Comparison of ENCODE assay signal across 8 cellular contexts in genomic region chr9:125744616-125745387, GRCh38. TPM values are rescaled to one million over a fixed set of nuclear protein-coding genes. Genes with fewer than 3 reads are reported as not detected.
DNase-seq lines count a peak whose midpoint lies in the region; ATAC-seq, FAIRE-seq and TF ChIP-seq lines count a peak whose summit lies in the region.

No MANE protein-coding gene starts in this region.

- H2AFZ ChIP-seq in IMR-90 (replicated peaks; ENCODE audit: low read length, poor library complexity) = no peak overlapping the region

- no peak overlapping the region for H4K5ac ChIP-seq in IMR-90 (ENCODE audit: low read depth, low read length)

- CTCF ChIA-PET in IMR-90 (lab: Yijun Ruan, JAX) = interaction anchor here (0.8 kb wide), 2 partner anchors 11 to 1139 kb away, joined by 3 read pairs; no protein-coding TSS in a partner anchor

- H3K27me3 Mint-ChIP-seq in CD4-positive, CD25-positive, alpha-beta regulatory T cell = peaks cover 26% of the 10 kb centered on the region
- peaks cover 3 to 6% of the 10 kb centered on the region in 2 donors for H3K27me3 Mint-ChIP-seq in natural killer cell treated with Interleukin-12 subunit alpha and Interleukin-12 subunit beta and Interleukin-15 and Interleukin-18, amount 100 ng/mL, for 72 hours

- no peak for TF ChIP-seq CTCF in IMR-90 (conservative IDR thresholded peaks at IDR 0.05; ENCODE audit: low read depth, low read length)
- TF ChIP-seq CTCF in astrocyte of the spinal cord (IDR thresholded peaks at IDR 0.05; ENCODE audit: low read depth, low read length) = no peak
- TF ChIP-seq CTCF in prostate gland (IDR thresholded peaks at IDR 0.05) = no peak

- H3K4ac ChIP-seq in IMR-90 (ENCODE audit: low read depth, low read length) = peak overlapping the region; percentile 31; the same call in 1 of the 2 replicates

- intact Hi-C loops in IMR-90 (cut with micrococcal nuclease) = loop anchor here (5.0 to 10.0 kb wide), 4 partner anchors 142 to 750 kb away; no protein-coding TSS in a partner anchor
- intact Hi-C loops in prostate gland (cut with DNase I) = loop anchor here (5.0 to 10.0 kb wide), 4 partner anchors 77 to 340 kb away; no protein-coding TSS in a partner anchor

- dilution Hi-C loops in IMR-90 (cut with HindIII; ENCODE audit: low sequenced_read_pairs, unreplicated experiment) = no loop called here

- in situ Hi-C loops in IMR-90 (cut with MboI; ENCODE audit: low sequenced_read_pairs) (no loop called here), astrocyte of the spinal cord (cut with HindIII; ENCODE audit: low sequenced_read_pairs) (no loop called here)

- peaks cover 7 to 28% of the 10 kb centered on the region in 2 experiments; a peak in 2 of 4 replicates for H3K79me1 ChIP-seq in IMR-90 (ENCODE audit: low read depth in 1 of 2, low read length in 2 of 2)

- H3K23ac ChIP-seq in IMR-90 (ENCODE audit: low read depth, low read length) = peak overlapping the region; percentile 74

- peak overlapping the region; percentile 94 to 99 (median 96) for H3K4me3 Mint-ChIP-seq in CD4-positive, CD25-positive, alpha-beta regulatory T cell
- H3K4me3 Mint-ChIP-seq in natural killer cell treated with Interleukin-12 subunit alpha and Interleukin-12 subunit beta and Interleukin-15 and Interleukin-18, amount 100 ng/mL, for 72 hours = peak overlapping the region; percentile 90

- peaks cover 3% of the 10 kb centered on the region; the same call in 1 of the 2 replicates for H4K20me1 ChIP-seq in IMR-90 (ENCODE audit: insufficient read depth, low read length)

- H3K14ac ChIP-seq in IMR-90 (replicated peaks; ENCODE audit: low read depth, low read length) = peak overlapping the region; percentile 48

- no peaks in the 10 kb centered on the region for H3K36me3 ChIP-seq in CD4-positive, CD25-positive, alpha-beta regulatory T cell (ENCODE audit: control insufficient read depth, insufficient read depth, low read length)
- H3K36me3 ChIP-seq in IMR-90 (ENCODE audit: control insufficient read depth, insufficient read depth, low read length) (no peaks in the 10 kb centered on the region), prostate gland (no peaks in the 10 kb centered on the region), small intestine (ENCODE audit: control insufficient read depth in 2 of 2, insufficient read depth in 2 of 2, low read length in 2 of 2) (no peaks in the 10 kb centered on the region)

- H2BK20ac ChIP-seq in IMR-90 (ENCODE audit: low read depth, low read length) = peak overlapping the region; percentile 77; the same call in 1 of the 2 replicates

- H2BK5ac ChIP-seq in IMR-90 (ENCODE audit: low read depth, low read length, poor library complexity, severe bottlenecking) = peak overlapping the region; percentile 29

- no peaks in the 10 kb centered on the region for H3K36me3 Mint-ChIP-seq in CD4-positive, CD25-positive, alpha-beta regulatory T cell
- no peaks in the 10 kb centered on the region for H3K36me3 Mint-ChIP-seq in natural killer cell treated with Interleukin-12 subunit alpha and Interleukin-12 subunit beta and Interleukin-15 and Interleukin-18, amount 100 ng/mL, for 72 hours

- POLR2A ChIA-PET in IMR-90 (lab: Charles Lee; ENCODE audit: unreplicated experiment) = no interaction called here

- peak overlapping the region; percentile 39 for H2BK120ac ChIP-seq in IMR-90 (ENCODE audit: low read depth, low read length)

- H2AK5ac ChIP-seq in IMR-90 (ENCODE audit: low read depth, low read length) = 0 out of 2 replicates have a peak overlapping the region, but pooled peaks have one; percentile 18

- WGBS in IMR-90 (ENCODE audit: extremely low coverage in 2 of 2, insufficient read length in 1 of 2), 2 experiments = no CpG with 5 or more reads among the region's 7 CpGs
- WGBS in prostate gland = 69% methylated on average over 7 of the region's 7 CpGs
- WGBS in small intestine, 3 donors = 75 to 79% (median 76%) methylated on average over 7 of the region's 7 CpGs

- no TSS peak for BruUV-seq in IMR-90 (replicated peaks; lab: Mats Ljungman, UMichigan)

- H4K8ac ChIP-seq in IMR-90 (ENCODE audit: low read depth in 2 of 2, low read length in 2 of 2) = peak overlapping the region in 1 of 2 experiments; percentile 22; a peak in 1 of 4 replicates

- H2AK9ac ChIP-seq in IMR-90 (replicated peaks; ENCODE audit: low read depth, low read length, poor library complexity) = no peak overlapping the region

- no peak overlapping the region for H3K18ac ChIP-seq in IMR-90 (ENCODE audit: low read depth, low read length)

- 0 out of 2 replicates have a peak overlapping the region, but pooled peaks have one; percentile 23 for H3K56ac ChIP-seq in IMR-90 (ENCODE audit: extremely low read depth, insufficient read depth, low read length)

- no peaks in the 10 kb centered on the region for H3K9me3 ChIP-seq in CD4-positive, CD25-positive, alpha-beta regulatory T cell (ENCODE audit: control insufficient read depth in 2 of 2, low read length in 2 of 2)
- H3K9me3 ChIP-seq in IMR-90 (ENCODE audit: control insufficient read depth, insufficient read depth, low read length) = no peaks in the 10 kb centered on the region
- H3K9me3 ChIP-seq in prostate gland = no peaks in the 10 kb centered on the region
- no peaks in the 10 kb centered on the region for H3K9me3 ChIP-seq in small intestine (ENCODE audit: control insufficient read depth, low read depth)

- H3K4me1 Mint-ChIP-seq in CD4-positive, CD25-positive, alpha-beta regulatory T cell = peaks cover 8 to 27% (median 16%) of the 10 kb centered on the region in 4 donors
- H3K4me1 Mint-ChIP-seq in natural killer cell treated with Interleukin-12 subunit alpha and Interleukin-12 subunit beta and Interleukin-15 and Interleukin-18, amount 100 ng/mL, for 72 hours (ENCODE audit: low read depth in 2 of 2) = peaks cover 20 to 22% of the 10 kb centered on the region in 2 donors

- 0 out of 2 replicates have a peak, but pooled peaks have one; percentile 10 for TF ChIP-seq RAD21 in IMR-90 (IDR thresholded peaks at IDR 0.05; ENCODE audit: low read length)

- peaks cover 0 to 2% (median 0%) of the 10 kb centered on the region in 7 donors for H3K9me3 Mint-ChIP-seq in CD4-positive, CD25-positive, alpha-beta regulatory T cell
- no peaks in the 10 kb centered on the region for H3K9me3 Mint-ChIP-seq in natural killer cell treated with Interleukin-12 subunit alpha and Interleukin-12 subunit beta and Interleukin-15 and Interleukin-18, amount 100 ng/mL, for 72 hours

- H3K27ac Mint-ChIP-seq in CD4-positive, CD25-positive, alpha-beta regulatory T cell = no peak overlapping the region
- no peak overlapping the region for H3K27ac Mint-ChIP-seq in natural killer cell treated with Interleukin-12 subunit alpha and Interleukin-12 subunit beta and Interleukin-15 and Interleukin-18, amount 100 ng/mL, for 72 hours

- no peaks in the 10 kb centered on the region for H3K27me3 ChIP-seq in CD4-positive, CD25-positive, alpha-beta regulatory T cell (ENCODE audit: control insufficient read depth, insufficient read depth, low read length)
- H3K27me3 ChIP-seq in IMR-90 (ENCODE audit: control insufficient read depth, insufficient read depth, low read length) (no peaks in the 10 kb centered on the region), prostate gland (replicated peaks; ENCODE audit: insufficient read depth) (no peaks in the 10 kb centered on the region), small intestine (ENCODE audit: control insufficient read depth in 2 of 2, insufficient read depth in 2 of 2, low read length in 2 of 2) (no peaks in the 10 kb centered on the region)

- TF ChIP-seq POLR2A in IMR-90 (IDR thresholded peaks at IDR 0.05; ENCODE audit: low read depth, low read length) (no peak), prostate gland (IDR thresholded peaks at IDR 0.05) (no peak)

- peak overlapping the region; percentile 9; the same call in 1 of the 2 replicates for H4K91ac ChIP-seq in IMR-90 (ENCODE audit: insufficient read depth, low read depth, low read length)

- H3K4me2 ChIP-seq in IMR-90 (ENCODE audit: low read depth, low read length) = peak overlapping the region; percentile 23; the same call in 1 of the 2 replicates

- DNase-seq in CD4-positive, CD25-positive, alpha-beta regulatory T cell = no peak
- DNase-seq in IMR-90 = peak; percentile 79
- DNase-seq in astrocyte of the spinal cord (ENCODE audit: low read depth, low spot score) = peak; percentile 71
- DNase-seq in natural killer cell treated with Interleukin-12 subunit alpha and Interleukin-12 subunit beta and Interleukin-15 and Interleukin-18, amount 100 ng/mL, for 72 hours (ENCODE audit: low spot score) = no peak
- no peak for DNase-seq in prostate gland (ENCODE audit: low spot score)
- no peak for DNase-seq in small intestine

- H3K27ac ChIP-seq in CD4-positive, CD25-positive, alpha-beta regulatory T cell (ENCODE audit: insufficient read depth, low read length, poor library complexity, severe bottlenecking) = no peak overlapping the region
- H3K27ac ChIP-seq in IMR-90 (ENCODE audit: insufficient read depth, low read length) (no peak overlapping the region), prostate gland (no peak overlapping the region), small intestine (ENCODE audit: low read depth in 1 of 2, low read length in 1 of 2) (no peak overlapping the region)

- no peak overlapping the region for H3K9ac ChIP-seq in IMR-90 (ENCODE audit: low read depth, low read length)

- H3K4me3 ChIP-seq in CD4-positive, CD25-positive, alpha-beta regulatory T cell (ENCODE audit: low read depth, low read length) = no peak overlapping the region
- H3K4me3 ChIP-seq in IMR-90 (ENCODE audit: insufficient read depth, low read depth, low read length) (no peak overlapping the region), astrocyte of the spinal cord (ENCODE audit: low read depth, low read length) (no peak overlapping the region), prostate gland (no peak overlapping the region), small intestine (ENCODE audit: low read depth in 1 of 2, low read length in 2 of 2) (no peak overlapping the region)

- ATAC-seq in CD4-positive, CD25-positive, alpha-beta regulatory T cell (ENCODE audit: low read depth in 2 of 2) = no peak
- no peak for ATAC-seq in IMR-90 (ENCODE audit: low read depth)
- no peak for ATAC-seq in natural killer cell treated with Interleukin-12 subunit alpha and Interleukin-12 subunit beta and Interleukin-15 and Interleukin-18, amount 100 ng/mL, for 72 hours
- no peak for ATAC-seq in HG03457 (IDR thresholded peaks at IDR 0.05; ENCODE audit: unreplicated experiment)
- ATAC-seq in HG03039 (IDR thresholded peaks at IDR 0.05; ENCODE audit: unreplicated experiment) = no peak

- peaks cover 18% of the 10 kb centered on the region for H3K4me1 ChIP-seq in CD4-positive, CD25-positive, alpha-beta regulatory T cell (ENCODE audit: control insufficient read depth, insufficient read depth, low read length, poor library complexity, severe bottlenecking)
- H3K4me1 ChIP-seq in IMR-90 (ENCODE audit: control insufficient read depth, insufficient read depth, low read length) = peaks cover 6% of the 10 kb centered on the region
- no peaks in the 10 kb centered on the region for H3K4me1 ChIP-seq in prostate gland (replicated peaks)
- peaks cover 3 to 6% of the 10 kb centered on the region in 2 donors for H3K4me1 ChIP-seq in small intestine (ENCODE audit: control insufficient read depth in 2 of 2, insufficient read depth in 1 of 2, low read depth in 1 of 2, low read length in 1 of 2)

- peaks cover 4% of the 10 kb centered on the region for H3K9me1 ChIP-seq in IMR-90 (ENCODE audit: insufficient read depth, low read length)

- H2BK15ac ChIP-seq in IMR-90 (ENCODE audit: low read depth, low read length) = peak overlapping the region; percentile 98; the same call in 1 of the 3 replicates

- FAIRE-seq in small intestine (lab: Jason Lieb, UNC) = no peak

RNA-seq across cellular contexts. Expression of gene PBX3, which starts 2.4 kb away (rescaled TPM):
- total RNA-seq in CD4-positive, CD25-positive, alpha-beta regulatory T cell = 18.3 TPM
- polyA plus RNA-seq in CD4-positive, CD25-positive, alpha-beta regulatory T cell = 1 to 10 TPM; 3.7 to 7.7 (median 4.5) TPM
- total RNA-seq in IMR-90 (2012; rRNA removed) = 15.6 and 16.4 TPM in 2 replicates
- 12.0 and 13.1 TPM in 2 replicates for polyA plus RNA-seq in IMR-90 (2012; rRNA removed)
- polyA plus RNA-seq in IMR-90 (2012; cell fraction: cytosol; rRNA removed) = 3.5 and 6.0 TPM in 2 replicates
- polyA plus RNA-seq in IMR-90 (2012; cell fraction: nucleus; rRNA removed; ENCODE audit: low replicate concordance) = 8.6 and 46.5 TPM in 2 replicates
- total RNA-seq in natural killer cell treated with Interleukin-12 subunit alpha and Interleukin-12 subunit beta and Interleukin-15 and Interleukin-18, amount 100 ng/mL, for 72 hours = 10 to 100 TPM; 21.4 to 40.2 TPM
- 10 to 100 TPM; 48.5 to 77.6 TPM for total RNA-seq in prostate gland
- polyA plus RNA-seq in small intestine = 1 to 10 TPM; 2.5 to 8.7 (median 4.1) TPM

RNA-seq across cellular contexts. Expression of gene MAPKAP1, which starts 37.8 kb away (rescaled TPM):
- 49.7 TPM for total RNA-seq in CD4-positive, CD25-positive, alpha-beta regulatory T cell
- polyA plus RNA-seq in CD4-positive, CD25-positive, alpha-beta regulatory T cell = 10 to 100 TPM; 40.8 to 53.2 (median 46.6) TPM
- total RNA-seq in IMR-90 (2012; rRNA removed) = 122 and 158 TPM in 2 replicates
- polyA plus RNA-seq in IMR-90 (2012; rRNA removed) = 75.0 and 87.2 TPM in 2 replicates
- 57.5 and 86.3 TPM in 2 replicates for polyA plus RNA-seq in IMR-90 (2012; cell fraction: cytosol; rRNA removed)
- polyA plus RNA-seq in IMR-90 (2012; cell fraction: nucleus; rRNA removed; ENCODE audit: low replicate concordance) = 53.4 and 70.8 TPM in 2 replicates
- total RNA-seq in natural killer cell treated with Interleukin-12 subunit alpha and Interleukin-12 subunit beta and Interleukin-15 and Interleukin-18, amount 100 ng/mL, for 72 hours = 100 to 1,000 TPM in 1 of 2 donors, 10 to 100 TPM in 1; 83.7 to 115 TPM
- total RNA-seq in prostate gland = 10 to 100 TPM; 62.4 to 91.2 TPM
- 10 to 100 TPM; 38.4 to 57.4 (median 45.0) TPM for polyA plus RNA-seq in small intestine

Comparison
In these comparisons a context has a peak if more than half of its experiments do, and no peak if none do; other contexts are left out.
1. DNase-seq: peak in IMR-90 (single experiment) and astrocyte of the spinal cord (single experiment); none in CD4-positive, CD25-positive, alpha-beta regulatory T cell (0 of 3), natural killer cell treated with Interleukin-12 subunit alpha and Interleukin-12 subunit beta and Interleukin-15 and Interleukin-18, amount 100 ng/mL, for 72 hours (single experiment), prostate gland (single experiment) and small intestine (single experiment).